Comparison of ENCODE assay signal across 8 cellular contexts in the genomic region with DNA sequence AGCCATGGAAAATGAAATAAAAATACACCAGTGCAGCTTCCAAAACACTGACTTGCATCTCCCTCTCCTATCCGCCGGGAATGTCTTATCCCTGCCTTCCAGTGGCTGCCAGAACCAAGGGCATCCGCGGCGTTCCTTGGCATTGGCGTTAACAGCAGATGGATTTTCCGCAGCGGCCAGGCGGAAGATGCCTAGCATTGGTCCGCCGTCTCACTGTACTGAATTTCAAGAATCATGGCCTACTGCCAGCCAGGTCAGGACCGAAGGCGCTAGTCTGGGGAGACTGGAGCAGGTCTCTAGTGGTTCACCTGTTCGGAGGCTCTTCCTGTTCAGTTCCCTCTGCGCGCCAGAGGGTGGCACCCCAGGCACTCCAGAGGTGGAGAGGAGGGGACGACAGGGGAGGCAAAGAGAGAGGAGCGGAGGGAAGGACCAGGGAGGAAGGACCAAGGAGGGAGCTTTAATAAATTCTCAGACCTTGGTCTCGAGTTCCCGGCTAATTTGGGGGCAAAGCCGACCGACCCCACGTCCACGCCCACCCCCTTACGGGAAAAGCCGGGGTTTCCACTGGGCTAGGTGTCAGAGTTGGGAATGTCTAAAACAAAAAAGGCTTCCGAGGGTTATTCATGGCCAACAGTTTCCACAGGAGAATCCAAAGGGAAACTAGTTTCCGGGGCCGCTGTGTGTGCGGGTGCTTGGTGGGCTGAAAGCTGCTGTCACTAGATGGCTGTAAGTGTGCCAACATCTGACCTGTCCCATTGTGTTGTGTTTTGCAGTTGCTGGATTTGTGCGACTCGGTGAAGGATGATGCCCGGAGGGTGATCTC. TPM values are rescaled to one million over a fixed set of nuclear protein-coding genes. Genes with fewer than 3 reads are reported as not detected.
DNase-seq lines count a peak whose midpoint lies in the region; ATAC-seq and TF ChIP-seq lines count a peak whose summit lies in the region.

No MANE protein-coding gene starts in this region.

- intact Hi-C loops in posterior vena cava (cut with DNase I): loop anchor here in 1 of 2 donors (10.0 kb wide), 1 partner anchor 598 kb away; no protein-coding TSS in a partner anchor

- no peak overlapping the region for H3K4me3 ChIP-seq in GM12875 (ENCODE audit: low read depth, low read length)
- H3K4me3 ChIP-seq in right atrium auricular region: peak overlapping the region; percentile 13 to 80

- no peaks in the 10 kb centered on the region for H3K9me3 ChIP-seq in right atrium auricular region

- peak overlapping the region in 1 of 2 donors; percentile 1 for H3K27ac ChIP-seq in right atrium auricular region

- TF ChIP-seq CTCF in GM12875 (IDR thresholded peaks at IDR 0.05; ENCODE audit: borderline replicate concordance, insufficient read depth, low read depth, low read length) (peak; percentile 90), right atrium auricular region (IDR thresholded peaks at IDR 0.05) (peak; percentile 81 to 90)

- no peak for ATAC-seq in HG02970 (IDR thresholded peaks at IDR 0.05; ENCODE audit: low FRiP score, unreplicated experiment)

- no peaks in the 10 kb centered on the region for H3K36me3 ChIP-seq in right atrium auricular region

- H3K4me1 ChIP-seq in right atrium auricular region: peaks cover 0 to 46% of the 10 kb centered on the region in 2 donors

- peaks cover 0 to 5% of the 10 kb centered on the region in 2 donors for H3K27me3 ChIP-seq in right atrium auricular region

- DNase-seq in NCI-H128 (lab: John Stamatoyannopoulos, UW; ENCODE audit: unreplicated experiment): peak; percentile 80
- DNase-seq in T-helper 1 cell: peak; percentile 37 to 77 (median 56)
- DNase-seq in anterior cingulate cortex (lab: John Stamatoyannopoulos, UW): peak in 51 of 58 donors; percentile 22 to 74 (median 50)
- peak; percentile 73 for DNase-seq in right atrium auricular region (ENCODE audit: low spot score)
- peak; percentile 91 for DNase-seq in posterior vena cava (ENCODE audit: low spot score)
- no peak for DNase-seq in NK-92 (lab: John Stamatoyannopoulos, UW; ENCODE audit: unreplicated experiment)

RNA-seq across cellular contexts. Expression of gene BCL2L11, which starts 3.7 kb away (rescaled TPM):
- total RNA-seq in right atrium auricular region (10 to 100 TPM in 1 of 2 donors, 1 to 10 TPM in 1; 9.2 to 14.0 TPM), posterior vena cava (10 to 100 TPM in 1 of 2 donors, 1 to 10 TPM in 1; 4.1 to 10.4 TPM)
